ENCODE assay signal across 25 cellular contexts in genomic region chr2:235133837-235134236, GRCh38.
DNase-seq lines count a peak whose midpoint lies in the region; ATAC-seq and TF ChIP-seq lines count a peak whose summit lies in the region.
"Had no signal": no experiment of that assay in that cellular context is flagged by ENCODE, and none has a peak within 500 bp of the region (broad histone marks: within the 10 kb centered on the region; RNA-seq: fewer than 3 reads in every experiment).

No MANE protein-coding gene starts in this region.

- H3K9me3 ChIP-seq in HEK293 (ENCODE audit: control insufficient read depth, insufficient read depth, low read depth, low read length): no peaks in the 10 kb centered on the region
- H3K9me3 ChIP-seq: A549, Caco-2 had no signal

- ATAC-seq in GM18511 (IDR thresholded peaks at IDR 0.05; ENCODE audit: unreplicated experiment) (no peak), Right ventricle myocardium superior (ENCODE audit: poor library complexity) (no peak)
- ATAC-seq: A549; CD8-positive, alpha-beta T cell; GM12878 had no signal

- H3K36me3 ChIP-seq in HEK293 (ENCODE audit: control insufficient read depth in 2 of 2, insufficient read depth in 1 of 2, low read length in 2 of 2): no peaks in the 10 kb centered on the region

- H3K4me3 Mint-ChIP-seq in activated CD4-positive, alpha-beta T cell treated with anti-CD3 and anti-CD28 coated beads, Interleukin-2, amount 10 ng/mL, durations not matched to agents 24 days and 14 days: no peak overlapping the region
- H3K4me3 Mint-ChIP-seq in osteocyte (ENCODE audit: unreplicated experiment): no peak overlapping the region
- H3K4me3 Mint-ChIP-seq in activated CD4-positive, alpha-beta memory T cell treated with anti-CD3 and anti-CD28 coated beads, Interleukin-2, amount 10 ng/mL, durations not matched to agents 7 days and 5 days: no peak overlapping the region
- H3K4me3 Mint-ChIP-seq: B cell; CD4-positive, alpha-beta T cell; CD8-positive, alpha-beta T cell had no signal

- no peak overlapping the region for H3K4me3 ChIP-seq in HEK293 (ENCODE audit: low read depth, low read length)
- H3K4me3 ChIP-seq: A549, GM12878 had no signal

- POLR2A ChIA-PET in HEK293 (lab: Yijun Ruan, JAX): no interaction called here
- POLR2A ChIA-PET in activated CD4-positive, alpha-beta memory T cell treated with anti-CD3 and anti-CD28 coated beads, Interleukin-2, amount 10 ng/mL, durations not matched to agents 7 days and 5 days (lab: Charles Lee): no interaction called here

- H3K4me1 Mint-ChIP-seq in activated CD4-positive, alpha-beta T cell treated with anti-CD3 and anti-CD28 coated beads, Interleukin-2, amount 10 ng/mL, durations not matched to agents 24 days and 14 days: peaks cover 2% of the 10 kb centered on the region
- H3K4me1 Mint-ChIP-seq in osteocyte (ENCODE audit: unreplicated experiment): peaks cover 3% of the 10 kb centered on the region
- H3K4me1 Mint-ChIP-seq in activated CD4-positive, alpha-beta memory T cell treated with anti-CD3 and anti-CD28 coated beads, Interleukin-2, amount 10 ng/mL, durations not matched to agents 7 days and 5 days: no peaks in the 10 kb centered on the region
- H3K4me1 Mint-ChIP-seq: B cell had no signal

- TF ChIP-seq CTCF in HEK293 (tag by site-specific recombination; IDR thresholded peaks at IDR 0.05) (no peak), osteocyte (IDR thresholded peaks at IDR 0.05) (no peak)

- H3K27ac Mint-ChIP-seq in activated CD4-positive, alpha-beta T cell treated with anti-CD3 and anti-CD28 coated beads, Interleukin-2, amount 10 ng/mL, durations not matched to agents 24 days and 14 days: no peak overlapping the region
- no peak overlapping the region for H3K27ac Mint-ChIP-seq in osteocyte (ENCODE audit: unreplicated experiment)
- H3K27ac Mint-ChIP-seq in activated CD4-positive, alpha-beta memory T cell treated with anti-CD3 and anti-CD28 coated beads, Interleukin-2, amount 10 ng/mL, durations not matched to agents 7 days and 5 days: no peak overlapping the region
- H3K27ac Mint-ChIP-seq: B cell; CD4-positive, alpha-beta T cell; CD8-positive, alpha-beta T cell had no signal

- CTCF ChIA-PET in HEK293 (lab: Yijun Ruan, JAX): interaction anchor here (0.6 to 8.0 kb wide), 9 partner anchors 9 to 612 kb away, joined by 3 to 72 read pairs (median 5); no protein-coding TSS in a partner anchor
- CTCF ChIA-PET in activated CD4-positive, alpha-beta memory T cell treated with anti-CD3 and anti-CD28 coated beads, Interleukin-2, amount 10 ng/mL, durations not matched to agents 7 days and 5 days (lab: Charles Lee): interaction anchor here (1.0 to 1.8 kb wide), 4 partner anchors 12 to 460 kb away, joined by 3 to 5 read pairs (median 4); no protein-coding TSS in a partner anchor

- no peaks in the 10 kb centered on the region for H3K36me3 Mint-ChIP-seq in activated CD4-positive, alpha-beta T cell treated with anti-CD3 and anti-CD28 coated beads, Interleukin-2, amount 10 ng/mL, durations not matched to agents 24 days and 14 days (ENCODE audit: low read depth)
- no peaks in the 10 kb centered on the region for H3K36me3 Mint-ChIP-seq in osteocyte (ENCODE audit: unreplicated experiment)
- H3K36me3 Mint-ChIP-seq in activated CD4-positive, alpha-beta memory T cell treated with anti-CD3 and anti-CD28 coated beads, Interleukin-2, amount 10 ng/mL, durations not matched to agents 7 days and 5 days (ENCODE audit: low read depth): no peaks in the 10 kb centered on the region
- H3K36me3 Mint-ChIP-seq: CD8-positive, alpha-beta T cell had no signal

- DNase-seq in activated CD4-positive, alpha-beta T cell treated with anti-CD3 and anti-CD28 coated beads, Interleukin-2, amount 10 ng/mL, durations not matched to agents 24 days and 14 days: peak; percentile 34
- DNase-seq in activated CD4-positive, alpha-beta T cell treated with anti-CD3 and anti-CD28 coated beads for 1 hour: no peak
- DNase-seq in dermis blood vessel endothelial cell (peak; percentile 6), osteocyte (ENCODE audit: extremely low spot score, unreplicated experiment) (peak; percentile 44), Right ventricle myocardium superior (no peak)
- DNase-seq in activated CD4-positive, alpha-beta memory T cell treated with anti-CD3 and anti-CD28 coated beads, Interleukin-2, amount 10 ng/mL, durations not matched to agents 7 days and 5 days: no peak
- DNase-seq: AML-193; Caco-2; Calu3; CD4-positive, alpha-beta T cell; CD8-positive, alpha-beta T cell; DMS 273 treated with DMSO at 0.1 percent for 48 hours; DMS153; DMS53; DMS79; DND-41; EL; GDM1 had no signal

- intact Hi-C loops in activated CD4-positive, alpha-beta T cell treated with anti-CD3 and anti-CD28 coated beads, Interleukin-2, amount 10 ng/mL, durations not matched to agents 24 days and 14 days (cut with micrococcal nuclease): loop anchor here (10.0 kb wide), 1 partner anchor 611 kb away; no protein-coding TSS in a partner anchor
- intact Hi-C loops in Right ventricle myocardium superior (cut with DNase I): no loop called here

- H3K27me3 Mint-ChIP-seq in activated CD4-positive, alpha-beta T cell treated with anti-CD3 and anti-CD28 coated beads, Interleukin-2, amount 10 ng/mL, durations not matched to agents 24 days and 14 days: peaks cover 5% of the 10 kb centered on the region
- no peaks in the 10 kb centered on the region for H3K27me3 Mint-ChIP-seq in osteocyte (ENCODE audit: unreplicated experiment)
- peaks cover 10% of the 10 kb centered on the region for H3K27me3 Mint-ChIP-seq in activated CD4-positive, alpha-beta memory T cell treated with anti-CD3 and anti-CD28 coated beads, Interleukin-2, amount 10 ng/mL, durations not matched to agents 7 days and 5 days

- H3K27ac ChIP-seq in HEK293 (ENCODE audit: extremely low read depth, low read depth, low read length): no peak overlapping the region
- H3K27ac ChIP-seq: 22Rv1, C4-2B had no signal

- no peaks in the 10 kb centered on the region for H3K9me3 Mint-ChIP-seq in activated CD4-positive, alpha-beta T cell treated with anti-CD3 and anti-CD28 coated beads, Interleukin-2, amount 10 ng/mL, durations not matched to agents 24 days and 14 days
- H3K9me3 Mint-ChIP-seq in osteocyte (ENCODE audit: unreplicated experiment): no peaks in the 10 kb centered on the region
- H3K9me3 Mint-ChIP-seq in activated CD4-positive, alpha-beta memory T cell treated with anti-CD3 and anti-CD28 coated beads, Interleukin-2, amount 10 ng/mL, durations not matched to agents 7 days and 5 days: no peaks in the 10 kb centered on the region
- H3K9me3 Mint-ChIP-seq: CD4-positive, alpha-beta T cell; CD8-positive, alpha-beta T cell had no signal

- no peaks in the 10 kb centered on the region for H3K4me1 ChIP-seq in HEK293 (ENCODE audit: control insufficient read depth, insufficient read depth, low read length)
- H3K4me1 ChIP-seq: Caco-2 had no signal

TF ChIP-seq in HEK293, 187 proteins besides CTCF, POLR2A, EP300 and RAD21:
- 0 out of 2 replicates have a peak, but pooled peaks have one; percentile 35 for TF ChIP-seq ZNF16 (tag by site-specific recombination; IDR thresholded peaks at IDR 0.05; ENCODE audit: low read depth)
- TF ChIP-seq ZNF350 (tag by site-specific recombination; IDR thresholded peaks at IDR 0.05): no peak
- peak; percentile 54 for TF ChIP-seq ZIC2 (tag by site-specific recombination; IDR thresholded peaks at IDR 0.05)

Comparison
In these comparisons a context has a peak if more than half of its experiments do, and no peak if none do; other contexts are left out.
1. DNase-seq: peak in activated CD4-positive, alpha-beta T cell treated with anti-CD3 and anti-CD28 coated beads, Interleukin-2, amount 10 ng/mL, durations not matched to agents 24 days and 14 days (single experiment), dermis blood vessel endothelial cell (single experiment) and osteocyte (single experiment); none in activated CD4-positive, alpha-beta T cell treated with anti-CD3 and anti-CD28 coated beads for 1 hour (single experiment), activated CD4-positive, alpha-beta memory T cell treated with anti-CD3 and anti-CD28 coated beads, Interleukin-2, amount 10 ng/mL, durations not matched to agents 7 days and 5 days (single experiment) and Right ventricle myocardium superior (single experiment).